In the genomic region with DNA sequence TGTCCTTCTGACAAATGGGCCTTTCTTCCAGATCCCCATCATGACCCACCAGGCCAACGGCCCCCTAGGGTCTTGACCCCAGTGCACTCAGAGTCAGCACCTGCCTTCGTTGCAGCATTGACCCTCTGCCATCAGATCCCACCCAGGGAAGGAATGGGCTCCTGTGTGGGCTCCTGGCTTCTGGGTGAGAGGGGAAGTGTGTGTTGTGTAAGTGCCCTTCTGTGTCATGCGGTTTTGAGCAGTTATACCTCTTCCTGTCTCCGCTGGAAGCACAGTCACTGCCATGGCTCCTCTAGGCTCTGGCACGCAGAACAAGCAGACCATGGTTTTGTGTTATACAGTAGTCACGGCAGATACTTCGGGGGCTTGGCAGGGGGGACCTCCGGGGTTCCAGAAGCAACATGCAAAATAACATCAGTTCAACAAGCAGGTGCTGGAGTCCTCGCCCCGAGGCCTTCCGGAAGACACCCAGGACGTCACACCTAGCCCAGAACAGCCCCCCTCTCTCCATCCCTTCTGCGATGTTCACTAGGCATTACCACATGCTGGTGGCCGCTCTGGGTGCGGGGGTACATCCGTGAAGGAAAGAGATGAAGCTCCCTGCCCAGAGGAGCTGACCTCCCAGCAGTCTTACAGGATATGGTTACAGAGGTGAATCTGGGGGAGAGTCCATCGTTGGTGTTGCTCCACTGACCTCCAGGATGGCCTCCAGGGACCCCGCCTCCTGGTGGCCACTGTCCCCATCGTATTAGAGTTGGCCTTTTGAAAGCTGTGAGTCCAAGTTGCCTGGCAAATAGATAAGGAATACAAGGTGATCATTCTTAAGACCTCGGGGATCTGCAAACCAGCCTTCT, we compare ENCODE assay signal across 1 cellular context.
A peak's percentile ranks its signal among the peaks of the same experiment; 100 is the strongest.
TF ChIP-seq lines count a peak whose summit lies in the region.

No MANE protein-coding gene starts in this region.

TF ChIP-seq in GM12878, 131 proteins besides CTCF, POLR2A, EP300 and RAD21 (continued from another document and continues in another):
- TF ChIP-seq, protein P1, sequence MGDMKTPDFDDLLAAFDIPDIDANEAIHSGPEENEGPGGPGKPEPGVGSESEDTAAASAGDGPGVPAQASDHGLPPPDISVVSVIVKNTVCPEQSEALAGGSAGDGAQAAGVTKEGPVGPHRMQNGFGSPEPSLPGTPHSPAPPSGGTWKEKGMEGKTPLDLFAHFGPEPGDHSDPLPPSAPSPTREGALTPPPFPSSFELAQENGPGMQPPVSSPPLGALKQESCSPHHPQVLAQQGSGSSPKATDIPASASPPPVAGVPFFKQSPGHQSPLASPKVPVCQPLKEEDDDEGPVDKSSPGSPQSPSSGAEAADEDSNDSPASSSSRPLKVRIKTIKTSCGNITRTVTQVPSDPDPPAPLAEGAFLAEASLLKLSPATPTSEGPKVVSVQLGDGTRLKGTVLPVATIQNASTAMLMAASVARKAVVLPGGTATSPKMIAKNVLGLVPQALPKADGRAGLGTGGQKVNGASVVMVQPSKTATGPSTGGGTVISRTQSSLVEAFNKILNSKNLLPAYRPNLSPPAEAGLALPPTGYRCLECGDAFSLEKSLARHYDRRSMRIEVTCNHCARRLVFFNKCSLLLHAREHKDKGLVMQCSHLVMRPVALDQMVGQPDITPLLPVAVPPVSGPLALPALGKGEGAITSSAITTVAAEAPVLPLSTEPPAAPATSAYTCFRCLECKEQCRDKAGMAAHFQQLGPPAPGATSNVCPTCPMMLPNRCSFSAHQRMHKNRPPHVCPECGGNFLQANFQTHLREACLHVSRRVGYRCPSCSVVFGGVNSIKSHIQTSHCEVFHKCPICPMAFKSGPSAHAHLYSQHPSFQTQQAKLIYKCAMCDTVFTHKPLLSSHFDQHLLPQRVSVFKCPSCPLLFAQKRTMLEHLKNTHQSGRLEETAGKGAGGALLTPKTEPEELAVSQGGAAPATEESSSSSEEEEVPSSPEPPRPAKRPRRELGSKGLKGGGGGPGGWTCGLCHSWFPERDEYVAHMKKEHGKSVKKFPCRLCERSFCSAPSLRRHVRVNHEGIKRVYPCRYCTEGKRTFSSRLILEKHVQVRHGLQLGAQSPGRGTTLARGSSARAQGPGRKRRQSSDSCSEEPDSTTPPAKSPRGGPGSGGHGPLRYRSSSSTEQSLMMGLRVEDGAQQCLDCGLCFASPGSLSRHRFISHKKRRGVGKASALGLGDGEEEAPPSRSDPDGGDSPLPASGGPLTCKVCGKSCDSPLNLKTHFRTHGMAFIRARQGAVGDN (IDR thresholded peaks at IDR 0.05), result peak; percentile 74
- TF ChIP-seq NFIC (IDR thresholded peaks at IDR 0.05; ENCODE audit: low read depth, low read length), result 0 out of 2 replicates have a peak, but pooled peaks have one; percentile 18
- TF ChIP-seq, protein P2, sequence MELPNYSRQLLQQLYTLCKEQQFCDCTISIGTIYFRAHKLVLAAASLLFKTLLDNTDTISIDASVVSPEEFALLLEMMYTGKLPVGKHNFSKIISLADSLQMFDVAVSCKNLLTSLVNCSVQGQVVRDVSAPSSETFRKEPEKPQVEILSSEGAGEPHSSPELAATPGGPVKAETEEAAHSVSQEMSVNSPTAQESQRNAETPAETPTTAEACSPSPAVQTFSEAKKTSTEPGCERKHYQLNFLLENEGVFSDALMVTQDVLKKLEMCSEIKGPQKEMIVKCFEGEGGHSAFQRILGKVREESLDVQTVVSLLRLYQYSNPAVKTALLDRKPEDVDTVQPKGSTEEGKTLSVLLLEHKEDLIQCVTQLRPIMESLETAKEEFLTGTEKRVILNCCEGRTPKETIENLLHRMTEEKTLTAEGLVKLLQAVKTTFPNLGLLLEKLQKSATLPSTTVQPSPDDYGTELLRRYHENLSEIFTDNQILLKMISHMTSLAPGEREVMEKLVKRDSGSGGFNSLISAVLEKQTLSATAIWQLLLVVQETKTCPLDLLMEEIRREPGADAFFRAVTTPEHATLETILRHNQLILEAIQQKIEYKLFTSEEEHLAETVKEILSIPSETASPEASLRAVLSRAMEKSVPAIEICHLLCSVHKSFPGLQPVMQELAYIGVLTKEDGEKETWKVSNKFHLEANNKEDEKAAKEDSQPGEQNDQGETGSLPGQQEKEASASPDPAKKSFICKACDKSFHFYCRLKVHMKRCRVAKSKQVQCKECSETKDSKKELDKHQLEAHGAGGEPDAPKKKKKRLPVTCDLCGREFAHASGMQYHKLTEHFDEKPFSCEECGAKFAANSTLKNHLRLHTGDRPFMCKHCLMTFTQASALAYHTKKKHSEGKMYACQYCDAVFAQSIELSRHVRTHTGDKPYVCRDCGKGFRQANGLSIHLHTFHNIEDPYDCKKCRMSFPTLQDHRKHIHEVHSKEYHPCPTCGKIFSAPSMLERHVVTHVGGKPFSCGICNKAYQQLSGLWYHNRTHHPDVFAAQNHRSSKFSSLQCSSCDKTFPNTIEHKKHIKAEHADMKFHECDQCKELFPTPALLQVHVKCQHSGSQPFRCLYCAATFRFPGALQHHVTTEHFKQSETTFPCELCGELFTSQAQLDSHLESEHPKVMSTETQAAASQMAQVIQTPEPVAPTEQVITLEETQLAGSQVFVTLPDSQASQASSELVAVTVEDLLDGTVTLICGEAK (IDR thresholded peaks at IDR 0.05; ENCODE audit: borderline replicate concordance), result peak; percentile 46; the same call in 1 of the 2 replicates
- TF ChIP-seq, protein P3, sequence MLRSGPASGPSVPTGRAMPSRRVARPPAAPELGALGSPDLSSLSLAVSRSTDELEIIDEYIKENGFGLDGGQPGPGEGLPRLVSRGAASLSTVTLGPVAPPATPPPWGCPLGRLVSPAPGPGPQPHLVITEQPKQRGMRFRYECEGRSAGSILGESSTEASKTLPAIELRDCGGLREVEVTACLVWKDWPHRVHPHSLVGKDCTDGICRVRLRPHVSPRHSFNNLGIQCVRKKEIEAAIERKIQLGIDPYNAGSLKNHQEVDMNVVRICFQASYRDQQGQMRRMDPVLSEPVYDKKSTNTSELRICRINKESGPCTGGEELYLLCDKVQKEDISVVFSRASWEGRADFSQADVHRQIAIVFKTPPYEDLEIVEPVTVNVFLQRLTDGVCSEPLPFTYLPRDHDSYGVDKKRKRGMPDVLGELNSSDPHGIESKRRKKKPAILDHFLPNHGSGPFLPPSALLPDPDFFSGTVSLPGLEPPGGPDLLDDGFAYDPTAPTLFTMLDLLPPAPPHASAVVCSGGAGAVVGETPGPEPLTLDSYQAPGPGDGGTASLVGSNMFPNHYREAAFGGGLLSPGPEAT (IDR thresholded peaks at IDR 0.05; ENCODE audit: low read depth), result no peak
- TF ChIP-seq, protein P4, sequence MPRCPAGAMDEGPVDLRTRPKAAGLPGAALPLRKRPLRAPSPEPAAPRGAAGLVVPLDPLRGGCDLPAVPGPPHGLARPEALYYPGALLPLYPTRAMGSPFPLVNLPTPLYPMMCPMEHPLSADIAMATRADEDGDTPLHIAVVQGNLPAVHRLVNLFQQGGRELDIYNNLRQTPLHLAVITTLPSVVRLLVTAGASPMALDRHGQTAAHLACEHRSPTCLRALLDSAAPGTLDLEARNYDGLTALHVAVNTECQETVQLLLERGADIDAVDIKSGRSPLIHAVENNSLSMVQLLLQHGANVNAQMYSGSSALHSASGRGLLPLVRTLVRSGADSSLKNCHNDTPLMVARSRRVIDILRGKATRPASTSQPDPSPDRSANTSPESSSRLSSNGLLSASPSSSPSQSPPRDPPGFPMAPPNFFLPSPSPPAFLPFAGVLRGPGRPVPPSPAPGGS (IDR thresholded peaks at IDR 0.05; ENCODE audit: borderline replicate concordance, insufficient read depth, low read depth, low read length, poor library complexity, severe bottlenecking), result peak; percentile 61
- TF ChIP-seq MEF2A (IDR thresholded peaks at IDR 0.05; ENCODE audit: insufficient read depth, low read depth, low read length), result no peak
- no peak for TF ChIP-seq JUNB (IDR thresholded peaks at IDR 0.05)
- TF ChIP-seq HDGF (IDR thresholded peaks at IDR 0.05), result no peak
- peak; percentile 65; the same call in 1 of the 2 replicates for TF ChIP-seq ATF7 (IDR thresholded peaks at IDR 0.05; ENCODE audit: low read depth)
- TF ChIP-seq SREBF1 (IDR thresholded peaks at IDR 0.05; ENCODE audit: low read length), result no peak
- 0 out of 2 replicates have a peak, but pooled peaks have one; percentile 65 for TF ChIP-seq WRNIP1 (IDR thresholded peaks at IDR 0.05; ENCODE audit: borderline replicate concordance, low read depth, low read length)
- 0 out of 2 replicates have a peak, but pooled peaks have one; percentile 7 for TF ChIP-seq MAX (IDR thresholded peaks at IDR 0.05; ENCODE audit: low read depth, low read length)
- TF ChIP-seq YY1 (IDR thresholded peaks at IDR 0.05; ENCODE audit: low read depth, low read length), result peak; percentile 41; the same call in 1 of the 2 replicates
- TF ChIP-seq MEF2B (IDR thresholded peaks at IDR 0.05; ENCODE audit: partially characterized antibody, poor library complexity, severe bottlenecking), result peak; percentile 67
- peak; percentile 67 for TF ChIP-seq IKZF1 (conservative IDR thresholded peaks at IDR 0.05)
- peak; percentile 33; the same call in 1 of the 2 replicates for TF ChIP-seq PAX5 (IDR thresholded peaks at IDR 0.05; ENCODE audit: borderline replicate concordance, low read depth, low read length)
- 0 out of 2 replicates have a peak, but pooled peaks have one; percentile 19 for TF ChIP-seq IRF4 (IDR thresholded peaks at IDR 0.05; ENCODE audit: low read depth, low read length)
- peak; percentile 49 for TF ChIP-seq CREM (IDR thresholded peaks at IDR 0.05; ENCODE audit: low read depth)
- no peak for TF ChIP-seq KDM1A (IDR thresholded peaks at IDR 0.05; ENCODE audit: borderline replicate concordance)
- peak; percentile 28; the same call in 1 of the 3 replicates for TF ChIP-seq POU2F2 (IDR thresholded peaks at IDR 0.05; ENCODE audit: borderline replicate concordance, low read depth, low read length)
- TF ChIP-seq BHLHE40 (IDR thresholded peaks at IDR 0.05; ENCODE audit: borderline replicate concordance in 1 of 2, low read depth in 2 of 2, low read length in 1 of 2), result peak in 1 of 2 experiments; percentile 27; a peak in 1 of 4 replicates
- TF ChIP-seq ZNF592 (IDR thresholded peaks at IDR 0.05), result 0 out of 2 replicates have a peak, but pooled peaks have one; percentile 21
- TF ChIP-seq CBFB (IDR thresholded peaks at IDR 0.05; ENCODE audit: low read depth), result peak; percentile 74; the same call in 1 of the 2 replicates
- 0 out of 2 replicates have a peak, but pooled peaks have one; percentile 24 for TF ChIP-seq BCL11A (IDR thresholded peaks at IDR 0.05; ENCODE audit: low read depth, low read length)
- TF ChIP-seq TCF7 (IDR thresholded peaks at IDR 0.05; ENCODE audit: borderline replicate concordance), result no peak
- peak; percentile 42; the same call in 1 of the 2 replicates for TF ChIP-seq TAF1 (IDR thresholded peaks at IDR 0.05; ENCODE audit: borderline replicate concordance, low read depth, low read length)
- TF ChIP-seq RUNX3 (IDR thresholded peaks at IDR 0.05; ENCODE audit: low read length), result peak; percentile 91
- peak; percentile 25 to 51; a peak in 2 of 4 replicates for TF ChIP-seq IKZF2 (IDR thresholded peaks at IDR 0.05)
- TF ChIP-seq SPI1 (IDR thresholded peaks at IDR 0.05; ENCODE audit: borderline replicate concordance, insufficient read depth, low read depth, low read length), result peak; percentile 85
- TF ChIP-seq DPF2 (IDR thresholded peaks at IDR 0.05), result peak; percentile 47; the same call in 1 of the 2 replicates
- 0 out of 2 replicates have a peak, but pooled peaks have one; percentile 26 for TF ChIP-seq MTA2 (IDR thresholded peaks at IDR 0.05; ENCODE audit: low read depth)
- 0 out of 2 replicates have a peak, but pooled peaks have one; percentile 35 for TF ChIP-seq EED (IDR thresholded peaks at IDR 0.05; ENCODE audit: low read depth)
- TF ChIP-seq, protein P5, sequence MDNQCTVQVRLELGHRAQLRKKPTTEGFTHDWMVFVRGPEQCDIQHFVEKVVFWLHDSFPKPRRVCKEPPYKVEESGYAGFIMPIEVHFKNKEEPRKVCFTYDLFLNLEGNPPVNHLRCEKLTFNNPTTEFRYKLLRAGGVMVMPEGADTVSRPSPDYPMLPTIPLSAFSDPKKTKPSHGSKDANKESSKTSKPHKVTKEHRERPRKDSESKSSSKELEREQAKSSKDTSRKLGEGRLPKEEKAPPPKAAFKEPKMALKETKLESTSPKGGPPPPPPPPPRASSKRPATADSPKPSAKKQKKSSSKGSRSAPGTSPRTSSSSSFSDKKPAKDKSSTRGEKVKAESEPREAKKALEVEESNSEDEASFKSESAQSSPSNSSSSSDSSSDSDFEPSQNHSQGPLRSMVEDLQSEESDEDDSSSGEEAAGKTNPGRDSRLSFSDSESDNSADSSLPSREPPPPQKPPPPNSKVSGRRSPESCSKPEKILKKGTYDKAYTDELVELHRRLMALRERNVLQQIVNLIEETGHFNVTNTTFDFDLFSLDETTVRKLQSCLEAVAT (IDR thresholded peaks at IDR 0.05), result 0 out of 2 replicates have a peak, but pooled peaks have one; percentile 18
- no peak for TF ChIP-seq MYC (IDR thresholded peaks at IDR 0.05; ENCODE audit: insufficient read depth, insufficient read length, insufficient replicate concordance, low read length, severe bottlenecking)
- 0 out of 4 replicates have a peak, but pooled peaks of 1 of the 2 experiments have one; percentile 14 for TF ChIP-seq CEBPB (IDR thresholded peaks at IDR 0.05; ENCODE audit: borderline replicate concordance in 1 of 2, low read depth in 2 of 2, low read length in 2 of 2)
- no peak for TF ChIP-seq ZNF24 (IDR thresholded peaks at IDR 0.05)
- 0 out of 3 replicates have a peak, but pooled peaks of 1 of the 2 experiments have one; percentile 31 for TF ChIP-seq EGR1 (IDR thresholded peaks at IDR 0.05; ENCODE audit: borderline replicate concordance in 1 of 2, low read depth in 2 of 2, low read length in 2 of 2)
